8 cellular contexts compared by ENCODE assay signal in genomic region chr15:85349062-85349461, GRCh38. TPM values are rescaled to one million over a fixed set of nuclear protein-coding genes. Genes with fewer than 3 reads are reported as not detected.
DNase-seq lines count a peak whose midpoint lies in the region; ATAC-seq, FAIRE-seq and TF ChIP-seq lines count a peak whose summit lies in the region.
"Not testable (repeated sequence)": the region's sequence is repeated elsewhere in the genome, so short reads cannot be mapped to it uniquely, and the experiment has no call there.

No MANE protein-coding gene starts in this region.

- peak overlapping the region; percentile 6 to 76; a peak in 2 of 6 replicates for H3K27ac ChIP-seq in A549
- not testable (repeated sequence) for H3K27ac ChIP-seq in astrocyte (ENCODE audit: low read depth, low read length); HepG2 (ENCODE audit: extremely low read length, insufficient read depth, low read length); psoas muscle

- in situ Hi-C loops in HepG2 (cut with HindIII; ENCODE audit: extremely low pct_ligation_motif_present, low pct_unique_long_range_greater_than_20kb): not testable (repeated sequence)

- TF ChIP-seq RAD21 in A549 (conservative IDR thresholded peaks at IDR 0.05 in 1 of 2, IDR thresholded peaks at IDR 0.05 in 1 of 2); Ishikawa (IDR thresholded peaks at IDR 0.05; ENCODE audit: low read depth); HepG2 (CRISPR knock-in tag; IDR thresholded peaks at IDR 0.05): not testable (repeated sequence)

- not testable (repeated sequence) for H3K4me3 ChIP-seq in A549; astrocyte (ENCODE audit: insufficient read depth, low read depth, low read length); foreskin fibroblast (ENCODE audit: low read depth in 1 of 2, low read length in 2 of 2); psoas muscle
- H3K4me3 ChIP-seq in HepG2 (replicated peaks in 1 of 3; ENCODE audit: insufficient read depth in 1 of 3, low read depth in 2 of 3, low read length in 3 of 3): peak overlapping the region in 1 of 3 experiments; percentile 40; a peak in 2 of 6 replicates

- not testable (repeated sequence) for H3K79me2 ChIP-seq in astrocyte (ENCODE audit: insufficient read depth, low read length); HepG2 (ENCODE audit: insufficient read depth, low read length)

- POLR2A ChIA-PET in A549 (lab: Yijun Ruan, JAX): not testable (repeated sequence)
- POLR2A ChIA-PET in HepG2 (lab: Yijun Ruan, JAX): interaction anchor here (1.0 kb wide), 1 partner anchor 31 kb away, joined by 5 read pairs; the partner anchor contains the start of gene AKAP13

- H3K9ac ChIP-seq in astrocyte (ENCODE audit: low read length): not testable (repeated sequence)
- peak overlapping the region; percentile 34; the same call in 1 of the 2 replicates for H3K9ac ChIP-seq in HepG2 (ENCODE audit: insufficient read depth, low read depth, low read length)

- H3K36me3 Mint-ChIP-seq in astrocyte (ENCODE audit: low read depth, unreplicated experiment); nephron progenitor cell (ENCODE audit: low read depth): not testable (repeated sequence)

- not testable (repeated sequence) for TF ChIP-seq CTCF in A549 (IDR thresholded peaks at IDR 0.05); astrocyte (IDR thresholded peaks at IDR 0.05; ENCODE audit: insufficient read depth, low read depth, low read length); foreskin fibroblast (IDR thresholded peaks at IDR 0.05; ENCODE audit: low read depth, low read length); HepG2 (CRISPR knock-in tag; IDR thresholded peaks at IDR 0.05); nephron progenitor cell (IDR thresholded peaks at IDR 0.05); psoas muscle (IDR thresholded peaks at IDR 0.05)

- TF ChIP-seq EP300 in A549 (IDR thresholded peaks at IDR 0.05); Ishikawa (IDR thresholded peaks at IDR 0.05; ENCODE audit: borderline replicate concordance): not testable (repeated sequence)
- peak; percentile 59 to 66; a peak in 2 of 4 replicates for TF ChIP-seq EP300 in HepG2 (IDR thresholded peaks at IDR 0.05; ENCODE audit: low read depth in 2 of 2, low read length in 2 of 2)
- peak; percentile 65; the same call in 1 of the 2 replicates for TF ChIP-seq EP300 in HepG2 (CRISPR knock-in tag; IDR thresholded peaks at IDR 0.05; ENCODE audit: borderline replicate concordance)

- H3K27ac Mint-ChIP-seq in astrocyte (ENCODE audit: unreplicated experiment): peak overlapping the region; percentile 29
- H3K27ac Mint-ChIP-seq in nephron progenitor cell: peak overlapping the region; percentile 1

- 69% methylated on average over 4 of the region's 4 CpGs for WGBS in A549 (ENCODE audit: missing lambda C conversion rate)
- 18% methylated on average over 4 of the region's 4 CpGs for WGBS in HepG2 (ENCODE audit: low lambda C conversion rate)
- WGBS in psoas muscle, 3 donors: 48 to 80% (median 61%) methylated on average over 4 of the region's 4 CpGs

- not testable (repeated sequence) for H3K36me3 ChIP-seq in astrocyte (ENCODE audit: insufficient read depth, low read length); HepG2 (replicated peaks in 1 of 2; ENCODE audit: control insufficient read depth in 1 of 2, insufficient read depth in 2 of 2, low read length in 2 of 2); psoas muscle (ENCODE audit: insufficient read depth in 1 of 2, low read depth in 1 of 2)

- intact Hi-C loops in left ventricle myocardium superior (cut with micrococcal nuclease); HepG2 (cut with micrococcal nuclease; ENCODE audit: unreplicated experiment); psoas muscle (cut with DNase I): not testable (repeated sequence)

- not testable (repeated sequence) for H4K20me1 ChIP-seq in astrocyte (ENCODE audit: insufficient read depth, low read length); HepG2 (ENCODE audit: insufficient read depth, low read length)

- not testable (repeated sequence) for TF ChIP-seq POLR2A in A549 (IDR thresholded peaks at IDR 0.05; ENCODE audit: low read length); HepG2 (IDR thresholded peaks at IDR 0.05; ENCODE audit: insufficient read depth in 1 of 2, low read depth in 2 of 2, low read length in 2 of 2)

- not testable (repeated sequence) for H3K4me3 Mint-ChIP-seq in astrocyte (ENCODE audit: unreplicated experiment); nephron progenitor cell

- H3K9me3 Mint-ChIP-seq in astrocyte (ENCODE audit: unreplicated experiment); nephron progenitor cell: not testable (repeated sequence)

- not testable (repeated sequence) for H3K27me3 Mint-ChIP-seq in astrocyte (ENCODE audit: low read depth, unreplicated experiment); nephron progenitor cell (ENCODE audit: low read depth, poor library complexity)

- DNase-seq in A549 (ENCODE audit: low read depth in 1 of 2, low spot score in 1 of 2) (peak in 1 of 2 experiments; percentile 42), foreskin fibroblast (peak; percentile 47 to 63), left ventricle myocardium superior (peak; percentile 58), HepG2 (ENCODE audit: low spot score) (peak; percentile 89)
- not testable (repeated sequence) for DNase-seq in astrocyte (ENCODE audit: low read depth); nephron progenitor cell; psoas muscle

- H2AFZ ChIP-seq in astrocyte (ENCODE audit: low read depth, low read length); HepG2 (ENCODE audit: low read length): not testable (repeated sequence)

- not testable (repeated sequence) for H3K9me3 ChIP-seq in A549; astrocyte (ENCODE audit: insufficient read depth, low read depth, low read length); HepG2 (ENCODE audit: low read length); psoas muscle

- H3K27me3 ChIP-seq in astrocyte (ENCODE audit: insufficient read depth, low read length); HepG2 (ENCODE audit: control insufficient read depth in 1 of 2, insufficient read depth in 2 of 2, low read length in 2 of 2); psoas muscle (ENCODE audit: insufficient read depth in 3 of 3, low read length in 2 of 3): not testable (repeated sequence)

- BruUV-seq in HepG2 (replicated peaks; lab: Mats Ljungman, UMichigan): not testable (repeated sequence)

- not testable (repeated sequence) for FAIRE-seq in A549 (lab: Jason Lieb, UNC); astrocyte (lab: Jason Lieb, UNC); HepG2 (lab: Jason Lieb, UNC)

- ATAC-seq in A549: not testable (repeated sequence)
- ATAC-seq in left ventricle myocardium superior (peak; percentile 52), HepG2 (peak; percentile 63), psoas muscle (peak; percentile 56 to 73 (median 69))

- H3K4me1 Mint-ChIP-seq in astrocyte (ENCODE audit: low read depth, unreplicated experiment) (peaks cover 30% of the 10 kb centered on the region), nephron progenitor cell (peaks cover 27% of the 10 kb centered on the region)

- H3K4me1 ChIP-seq in A549 (peaks cover 48% of the 10 kb centered on the region), HepG2 (ENCODE audit: insufficient read depth, low read length) (peaks cover 58% of the 10 kb centered on the region)
- not testable (repeated sequence) for H3K4me1 ChIP-seq in astrocyte (ENCODE audit: insufficient read depth, low read length); psoas muscle

- not testable (repeated sequence) for H3K4me2 ChIP-seq in A549; astrocyte (ENCODE audit: low read length)
- H3K4me2 ChIP-seq in HepG2 (ENCODE audit: low read depth, low read length): peak overlapping the region; percentile 49

- CTCF ChIA-PET in A549 (lab: Yijun Ruan, JAX); HepG2 (lab: Yijun Ruan, JAX; ENCODE audit: low intra/inter-chr PET ratio, low total read pairs): not testable (repeated sequence)

RNA-seq across cellular contexts. Expression of gene AKAP13, which starts 31.3 kb away (rescaled TPM):
- polyA plus RNA-seq in A549 (2011; rRNA removed): 28.8 and 59.7 TPM in 2 replicates
- 11.0 and 12.3 TPM in 2 replicates for polyA plus RNA-seq in A549 (2012; cell fraction: cytosol; rRNA removed)
- polyA plus RNA-seq in A549 (2012; cell fraction: nucleus; rRNA removed): 75.3 and 75.7 TPM in 2 replicates
- 19.9 to 21.5 TPM (median 20.4 TPM) in 3 replicates for polyA plus RNA-seq in A549 (2017; fragmentation: RNase III; extraction: RNeasy Plus Mini Kit Qiagen cat#74134 plus additional on column Dnase treatment)
- 168 and 171 TPM in 2 replicates for polyA minus RNA-seq in A549 (2011; rRNA and poly(A)+ RNA removed)
- 93.0 and 98.2 TPM in 2 replicates for total RNA-seq in astrocyte
- 284 TPM for total RNA-seq in left ventricle myocardium superior
- total RNA-seq in HepG2 (2016; rRNA removed; fragmentation: Illumina TruSeq; extraction: Trizol): 27.1 and 30.8 TPM in 2 replicates
- 7.8 TPM in 2 replicates for total RNA-seq in HepG2 (2016; cell fraction: cytosol; rRNA removed; fragmentation: Illumina TruSeq; extraction: Trizol; ENCODE audit: low read depth)
- total RNA-seq in HepG2 (2016; cell fraction: insoluble cytoplasmic fraction; rRNA removed; fragmentation: Illumina TruSeq; extraction: Trizol): 23.2 and 26.6 TPM in 2 replicates
- 5.6 and 6.2 TPM in 2 replicates for total RNA-seq in HepG2 (2016; cell fraction: membrane; rRNA removed; fragmentation: Illumina TruSeq; extraction: Trizol)
- total RNA-seq in HepG2 (2016; cell fraction: nucleus; rRNA removed; fragmentation: Illumina TruSeq; extraction: Trizol): 42.6 and 50.0 TPM in 2 replicates
- 6.7 and 8.9 TPM in 2 replicates for polyA plus RNA-seq in HepG2 (2011; rRNA removed)
- 3.2 and 4.7 TPM in 2 replicates for polyA plus RNA-seq in HepG2 (2011; cell fraction: cytosol; rRNA removed)
- polyA plus RNA-seq in HepG2 (2011; cell fraction: nucleus; rRNA removed): 21.9 and 22.5 TPM in 2 replicates
- 9.2 and 10.1 TPM in 2 replicates for polyA plus RNA-seq in HepG2 (2012)
- polyA plus RNA-seq in HepG2 (2016; cell fraction: cytosol; fragmentation: Illumina TruSeq; extraction: Trizol; ENCODE audit: low read depth): 0.60 and 0.94 TPM in 2 replicates
- 9.5 and 10.5 TPM in 2 replicates for polyA plus RNA-seq in HepG2 (2016; cell fraction: insoluble cytoplasmic fraction; fragmentation: Illumina TruSeq; extraction: Trizol; ENCODE audit: low read depth)
- 1.3 and 1.5 TPM in 2 replicates for polyA plus RNA-seq in HepG2 (2016; cell fraction: membrane; fragmentation: Illumina TruSeq; extraction: Trizol; ENCODE audit: low read depth)
- 18.4 and 20.2 TPM in 2 replicates for polyA plus RNA-seq in HepG2 (2016; cell fraction: nucleus; fragmentation: Illumina TruSeq; extraction: Trizol; ENCODE audit: insufficient read depth, low read depth)
- polyA minus RNA-seq in HepG2 (2011; rRNA and poly(A)+ RNA removed; ENCODE audit: low replicate concordance): 33.6 and 122 TPM in 2 replicates
- polyA minus RNA-seq in HepG2 (2011; cell fraction: cytosol; rRNA and poly(A)+ RNA removed): 15.6 and 26.8 TPM in 2 replicates
- polyA minus RNA-seq in HepG2 (2011; cell fraction: nucleus; rRNA and poly(A)+ RNA removed): 96.2 and 112 TPM in 2 replicates
- total RNA-seq in psoas muscle: 100 to 1,000 TPM in 3 of 4 donors, 10 to 100 TPM in 1; 93.7 to 126 (median 122) TPM
- polyA plus RNA-seq in psoas muscle: 10 to 100 TPM; 18.2 to 86.0 (median 46.5) TPM
